ENCODE assay signal across 23 cellular contexts in the genomic region with DNA sequence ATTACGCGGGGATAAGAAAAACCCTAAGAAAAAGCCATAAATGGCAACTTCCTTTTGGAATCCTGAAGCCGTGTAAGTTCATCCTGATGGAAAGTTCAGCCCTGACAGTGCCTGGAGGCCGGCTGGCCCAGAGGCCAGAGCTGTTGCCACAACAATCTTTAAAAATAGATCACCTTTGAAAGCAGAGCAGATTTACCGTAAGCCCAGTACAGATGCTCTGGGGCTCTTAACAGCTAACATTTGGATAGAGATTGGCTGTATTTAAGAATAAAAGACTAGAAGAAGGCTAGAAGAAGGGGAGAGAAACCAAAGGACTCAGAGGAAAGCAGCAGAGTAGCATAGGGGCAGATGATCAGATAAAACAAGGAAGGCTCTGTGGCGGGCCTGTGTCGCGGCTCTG.
A peak's percentile ranks its signal among the peaks of the same experiment; 100 is the strongest.
DNase-seq lines count a peak whose midpoint lies in the region; ATAC-seq and TF ChIP-seq lines count a peak whose summit lies in the region.
"Had no signal": no experiment of that assay in that cellular context is flagged by ENCODE, and none has a peak within 500 bp of the region (broad histone marks: within the 10 kb centered on the region; RNA-seq: fewer than 3 reads in every experiment).

No MANE protein-coding gene starts in this region.

- TF ChIP-seq CTCF in coronary artery (IDR thresholded peaks at IDR 0.05): no peak
- TF ChIP-seq CTCF in hepatocyte (IDR thresholded peaks at IDR 0.05; ENCODE audit: poor library complexity): no peak
- TF ChIP-seq CTCF in lower lobe of right lung (IDR thresholded peaks at IDR 0.05): no peak

- H3K9ac ChIP-seq in BLaER1 treated with 17β-estradiol and CSF1 and Interleukin-3, amounts not matched to agents 10 nM and 100 nM: no peak overlapping the region
- no peak overlapping the region for H3K9ac ChIP-seq in rectal smooth muscle tissue (ENCODE audit: low read length)

- H3K4me3 ChIP-seq in BLaER1 treated with 17β-estradiol and CSF1 and Interleukin-3, amounts not matched to agents 10 nM and 100 nM: no peak overlapping the region
- H3K4me3 ChIP-seq in coronary artery (no peak overlapping the region), hepatocyte (no peak overlapping the region), rectal smooth muscle tissue (ENCODE audit: low read length) (no peak overlapping the region), lower lobe of right lung (no peak overlapping the region)

- WGBS in hepatocyte (ENCODE audit: low lambda C conversion rate, missing lambda C conversion rate): 53% methylated on average over 8 of the region's 8 CpGs

- H3K27ac ChIP-seq in BLaER1 treated with 17β-estradiol and CSF1 and Interleukin-3, amounts not matched to agents 10 nM and 100 nM: no peak overlapping the region
- H3K27ac ChIP-seq in coronary artery: peak overlapping the region; percentile 35 to 60
- peak overlapping the region; percentile 84 for H3K27ac ChIP-seq in hepatocyte
- H3K27ac ChIP-seq in rectal smooth muscle tissue (ENCODE audit: low read depth, low read length): peak overlapping the region; percentile 99
- no peak overlapping the region for H3K27ac ChIP-seq in lower lobe of right lung
- H3K27ac ChIP-seq: neutrophil had no signal

- H2AFZ ChIP-seq in hepatocyte: no peak overlapping the region

- no peaks in the 10 kb centered on the region for H4K20me1 ChIP-seq in BLaER1 treated with 17β-estradiol and CSF1 and Interleukin-3, amounts not matched to agents 10 nM and 100 nM
- no peaks in the 10 kb centered on the region for H4K20me1 ChIP-seq in hepatocyte (ENCODE audit: insufficient read depth, poor library complexity, severe bottlenecking)

- ATAC-seq in lower lobe of right lung (no peak), HG03378 (IDR thresholded peaks at IDR 0.05; ENCODE audit: unreplicated experiment) (no peak)
- ATAC-seq: PC-3, sciatic nerve, WTC11 had no signal

- no peaks in the 10 kb centered on the region for H3K36me3 ChIP-seq in BLaER1 treated with 17β-estradiol and CSF1 and Interleukin-3, amounts not matched to agents 10 nM and 100 nM
- H3K36me3 ChIP-seq in hepatocyte (replicated peaks; ENCODE audit: insufficient read depth, low read depth) (no peaks in the 10 kb centered on the region), rectal smooth muscle tissue (ENCODE audit: control insufficient read depth, insufficient read depth, low read length) (peaks cover 3% of the 10 kb centered on the region), lower lobe of right lung (peaks cover 35% of the 10 kb centered on the region)
- H3K36me3 ChIP-seq: neutrophil had no signal

- intact Hi-C loops in lower lobe of right lung (cut with DNase I): no loop called here

- peaks cover 0 to 22% (median 10%) of the 10 kb centered on the region in 10 experiments; a peak in 13 of 20 replicates for H3K4me1 ChIP-seq in BLaER1 treated with 17β-estradiol and CSF1 and Interleukin-3, amounts not matched to agents 10 nM and 100 nM
- H3K4me1 ChIP-seq in hepatocyte (ENCODE audit: insufficient read depth) (peaks cover 5% of the 10 kb centered on the region), rectal smooth muscle tissue (ENCODE audit: control insufficient read depth, insufficient read depth, low read length) (peaks cover 60% of the 10 kb centered on the region), lower lobe of right lung (peaks cover 18% of the 10 kb centered on the region)

- H3K27me3 ChIP-seq in BLaER1 treated with 17β-estradiol and CSF1 and Interleukin-3, amounts not matched to agents 10 nM and 100 nM: no peaks in the 10 kb centered on the region
- H3K27me3 ChIP-seq in hepatocyte (no peaks in the 10 kb centered on the region), rectal smooth muscle tissue (ENCODE audit: control insufficient read depth, insufficient read depth, low read length) (no peaks in the 10 kb centered on the region), lower lobe of right lung (ENCODE audit: low read depth) (no peaks in the 10 kb centered on the region)
- H3K27me3 ChIP-seq: neutrophil had no signal

- H3K4me2 ChIP-seq in BLaER1 treated with 17β-estradiol and CSF1 and Interleukin-3, amounts not matched to agents 10 nM and 100 nM: peak overlapping the region in 6 of 11 experiments; percentile 7 to 21 (median 14); a peak in 10 of 22 replicates
- H3K4me2 ChIP-seq in hepatocyte: peak overlapping the region; percentile 47

- H3K9me3 ChIP-seq in BLaER1 treated with 17β-estradiol and CSF1 and Interleukin-3, amounts not matched to agents 10 nM and 100 nM (replicated peaks in 1 of 11): no peaks in the 10 kb centered on the region
- no peaks in the 10 kb centered on the region for H3K9me3 ChIP-seq in hepatocyte (ENCODE audit: low read depth)
- H3K9me3 ChIP-seq in lower lobe of right lung: no peaks in the 10 kb centered on the region
- H3K9me3 ChIP-seq: neutrophil had no signal

- no peaks in the 10 kb centered on the region for H3K79me2 ChIP-seq in hepatocyte

- H3K9me2 ChIP-seq in hepatocyte (replicated peaks; ENCODE audit: insufficient read depth): no peaks in the 10 kb centered on the region

- DNase-seq in coronary artery (ENCODE audit: low spot score): no peak
- no peak for DNase-seq in hepatocyte (ENCODE audit: low spot score)
- no peak for DNase-seq in lower lobe of right lung
- DNase-seq in NCI-H187 treated with DMSO at 0.1 percent for 48 hours (lab: John Stamatoyannopoulos, UW): no peak
- no peak for DNase-seq in putamen (ENCODE audit: low spot score)
- DNase-seq: activated CD4-positive, alpha-beta T cell treated with anti-CD3 and anti-CD28 coated beads, Interleukin-2, amount 50 U/mL, for 48 hours; activated T-cell treated with anti-CD3 and anti-CD28 coated beads for 4 hours; CD4-positive, alpha-beta T cell; cerebellar nuclear complex; DMS153; effector memory CD4-positive, alpha-beta T cell; GF-D8; H7; NCI-H1417 treated with DMSO at 0.1 percent for 48 hours; NCI-H526; PC-3; stimulated activated naive CD4-positive, alpha-beta T cell had no signal

Comparison
In these comparisons a context has a peak if more than half of its experiments do, and no peak if none do; other contexts are left out.
1. H3K27ac ChIP-seq: peak in coronary artery (2 of 2), hepatocyte (single experiment) and rectal smooth muscle tissue (single experiment); none in BLaER1 treated with 17β-estradiol and CSF1 and Interleukin-3, amounts not matched to agents 10 nM and 100 nM (0 of 11) and lower lobe of right lung (single experiment).